Comparison of ENCODE assay signal across 17 cellular contexts in the genomic region with DNA sequence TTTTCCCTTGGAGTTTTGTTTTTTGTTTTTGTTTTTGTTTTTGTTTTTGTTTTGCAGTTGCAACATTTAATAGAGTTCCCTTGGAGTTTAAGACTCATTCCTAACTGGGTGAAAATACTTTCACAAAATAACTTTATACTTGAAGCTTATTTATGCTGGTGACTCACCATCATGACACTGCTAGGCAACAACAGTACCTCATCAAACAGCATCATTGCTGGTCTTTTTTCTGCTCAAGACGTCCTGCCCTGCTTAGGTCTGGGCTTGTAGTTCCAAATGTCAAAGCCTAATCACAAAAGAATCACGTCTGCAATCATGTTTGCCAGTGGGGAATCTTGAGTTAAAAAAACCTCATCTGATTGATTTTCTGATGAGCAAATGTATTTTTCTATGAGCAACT.
DNase-seq lines count a peak whose midpoint lies in the region; ATAC-seq and TF ChIP-seq lines count a peak whose summit lies in the region.
"Had no signal": no experiment of that assay in that cellular context is flagged by ENCODE, and none has a peak within 500 bp of the region (broad histone marks: within the 10 kb centered on the region; RNA-seq: fewer than 3 reads in every experiment).

No MANE protein-coding gene starts in this region.

- TF ChIP-seq CTCF in epithelial cell of esophagus (IDR thresholded peaks at IDR 0.05; ENCODE audit: insufficient read depth, low read depth, low read length, missing control alignments), result no peak

- no peak overlapping the region for H3K4me3 ChIP-seq in epithelial cell of esophagus (ENCODE audit: low read length)
- H3K4me3 ChIP-seq: BLaER1 treated with 17β-estradiol and CSF1 and Interleukin-3, amounts not matched to agents 10 nM and 100 nM; MG63 had no signal

- ATAC-seq in GM21528 (IDR thresholded peaks at IDR 0.05; ENCODE audit: low FRiP score, unreplicated experiment), result no peak
- no peak for ATAC-seq in GM19467 (IDR thresholded peaks at IDR 0.05; ENCODE audit: unreplicated experiment)

- DNase-seq in AG20443 (ENCODE audit: low spot score) (peak; percentile 42), LHCN-M2 (ENCODE audit: low read depth) (peak; percentile 47), epithelial cell of esophagus (ENCODE audit: low read depth) (peak; percentile 42), myocyte (ENCODE audit: low read depth) (peak; percentile 26), nucleus accumbens (lab: John Stamatoyannopoulos, UW) (no peak), islet precursor cell (no peak)
- DNase-seq: KBM-7, MG63, NCI-H1092 treated with DMSO at 0.1 percent for 48 hours, NCI-H1694, NCI-H2107, NCI-H345, NCI-H526 treated with DMSO at 0.1 percent for 48 hours, OCI-M1 had no signal

Comparison
In these comparisons a context has a peak if more than half of its experiments do, and no peak if none do; other contexts are left out.
1. DNase-seq: peak in AG20443 (single experiment), LHCN-M2 (single experiment), epithelial cell of esophagus (single experiment) and myocyte (single experiment); none in nucleus accumbens (0 of 56) and islet precursor cell (single experiment).